In genomic region chr1:152035406-152036315, GRCh38 we compare ENCODE assay signal across 8 cellular contexts. TPM values are rescaled to one million over a fixed set of nuclear protein-coding genes. Genes with fewer than 3 reads are reported as not detected.
DNase-seq lines count a peak whose midpoint lies in the region; ATAC-seq and TF ChIP-seq lines count a peak whose summit lies in the region.

No MANE protein-coding gene starts in this region.

- CTCF ChIA-PET in Calu3 (lab: Charles Lee): interaction anchor here (0.6 to 4.8 kb wide), 10 partner anchors 11 to 1831 kb away, joined by 3 to 59 read pairs (median 7); no protein-coding TSS in a partner anchor

- H3K27ac ChIP-seq in right cardiac atrium (ENCODE audit: low read length): peak overlapping the region; percentile 86

- H3K9me3 Mint-ChIP-seq in Calu3 (ENCODE audit: low read depth, unreplicated experiment): peaks cover 2% of the 10 kb centered on the region
- H3K9me3 Mint-ChIP-seq in activated T-helper 2 cell treated with anti-CD3 and anti-CD28 coated beads, Interferon-gamma antibody, Interleukin-2, Interleukin-4, amounts not matched to agents 10 μg/mL and 5 μg/mL and 100 μg/mL, durations not matched to agents 14 hours and 24 hours and 36 hours: no peaks in the 10 kb centered on the region

- H3K27me3 Mint-ChIP-seq in Calu3 (ENCODE audit: unreplicated experiment): no peaks in the 10 kb centered on the region
- no peaks in the 10 kb centered on the region for H3K27me3 Mint-ChIP-seq in activated T-helper 2 cell treated with anti-CD3 and anti-CD28 coated beads, Interferon-gamma antibody, Interleukin-2, Interleukin-4, amounts not matched to agents 10 μg/mL and 5 μg/mL and 100 μg/mL, durations not matched to agents 14 hours and 24 hours and 36 hours (ENCODE audit: low read depth)

- H3K27me3 ChIP-seq in right cardiac atrium (ENCODE audit: control insufficient read depth, insufficient read depth): no peaks in the 10 kb centered on the region
- peaks cover 12% of the 10 kb centered on the region for H3K27me3 ChIP-seq in skeletal muscle satellite cell (ENCODE audit: control insufficient read depth, insufficient read depth, low read length)

- H3K9ac ChIP-seq in skeletal muscle satellite cell (ENCODE audit: low read depth, low read length): peak overlapping the region; percentile 100

- H3K4me3 ChIP-seq in right cardiac atrium (ENCODE audit: low read length): peak overlapping the region; percentile 96
- H3K4me3 ChIP-seq in skeletal muscle satellite cell (ENCODE audit: low read length): peak overlapping the region; percentile 96

- peak overlapping the region; percentile 75 for H3K4me3 Mint-ChIP-seq in Calu3 (ENCODE audit: low read depth, unreplicated experiment)
- H3K4me3 Mint-ChIP-seq in activated T-helper 2 cell treated with anti-CD3 and anti-CD28 coated beads, Interferon-gamma antibody, Interleukin-2, Interleukin-4, amounts not matched to agents 10 μg/mL and 5 μg/mL and 100 μg/mL, durations not matched to agents 14 hours and 24 hours and 36 hours (ENCODE audit: low read depth): peak overlapping the region; percentile 99

- peaks cover 40% of the 10 kb centered on the region for H3K36me3 ChIP-seq in skeletal muscle satellite cell (ENCODE audit: insufficient read depth, low read length)

- peak overlapping the region; percentile 90 for H3K27ac Mint-ChIP-seq in Calu3 (ENCODE audit: unreplicated experiment)
- peak overlapping the region; percentile 97 for H3K27ac Mint-ChIP-seq in activated T-helper 2 cell treated with anti-CD3 and anti-CD28 coated beads, Interferon-gamma antibody, Interleukin-2, Interleukin-4, amounts not matched to agents 10 μg/mL and 5 μg/mL and 100 μg/mL, durations not matched to agents 14 hours and 24 hours and 36 hours

- peaks cover 20% of the 10 kb centered on the region for H3K4me1 Mint-ChIP-seq in Calu3 (ENCODE audit: low read depth, unreplicated experiment)
- peaks cover 28% of the 10 kb centered on the region for H3K4me1 Mint-ChIP-seq in activated T-helper 2 cell treated with anti-CD3 and anti-CD28 coated beads, Interferon-gamma antibody, Interleukin-2, Interleukin-4, amounts not matched to agents 10 μg/mL and 5 μg/mL and 100 μg/mL, durations not matched to agents 14 hours and 24 hours and 36 hours (ENCODE audit: low read depth)

- H3K4me1 ChIP-seq in right cardiac atrium (ENCODE audit: control insufficient read depth, insufficient read depth, low read length) (no peaks in the 10 kb centered on the region), skeletal muscle satellite cell (ENCODE audit: control insufficient read depth, insufficient read depth, low read length) (peaks cover 22% of the 10 kb centered on the region)

- 18% methylated on average over 18 of the region's 18 CpGs for WGBS in right cardiac atrium

- BruUV-seq in Calu3 (replicated peaks; lab: Mats Ljungman, UMichigan): TSS peak; percentile 95

- intact Hi-C loops in Calu3 (cut with micrococcal nuclease; ENCODE audit: unreplicated experiment) (loop anchor here (2.0 kb wide), 2 partner anchors 13 to 37 kb away; no protein-coding TSS in a partner anchor), right cardiac atrium (cut with DNase I) (no loop called here)
- intact Hi-C loops in activated T-helper 2 cell treated with anti-CD3 and anti-CD28 coated beads, Interferon-gamma antibody, Interleukin-2, Interleukin-4, amounts not matched to agents 10 μg/mL and 5 μg/mL and 100 μg/mL, durations not matched to agents 14 hours and 24 hours and 36 hours (cut with micrococcal nuclease): loop anchor here (1.0 to 10.0 kb wide), 4 partner anchors 13 to 581 kb away; partner anchors contain the start of gene POGZ

- no peak for TF ChIP-seq CTCF in Calu3 (IDR thresholded peaks at IDR 0.05; ENCODE audit: unreplicated experiment)

- ATAC-seq in right cardiac atrium (no peak), HG03196 (IDR thresholded peaks at IDR 0.05; ENCODE audit: unreplicated experiment) (no peak)

- DNase-seq in Calu3 (peak; percentile 41), LoVo (ENCODE audit: low spot score) (peak; percentile 56), right cardiac atrium (no peak), NCI-H146 (lab: John Stamatoyannopoulos, UW) (no peak), activated gamma-delta T cell (lab: John Stamatoyannopoulos, UW) (no peak)
- DNase-seq in activated T-helper 2 cell treated with anti-CD3 and anti-CD28 coated beads, Interferon-gamma antibody, Interleukin-2, Interleukin-4, amounts not matched to agents 10 μg/mL and 5 μg/mL and 100 μg/mL, durations not matched to agents 14 hours and 24 hours and 36 hours (ENCODE audit: low spot score): no peak

- peaks cover 63% of the 10 kb centered on the region for H3K36me3 Mint-ChIP-seq in Calu3 (ENCODE audit: insufficient read depth, unreplicated experiment)
- peaks cover 53% of the 10 kb centered on the region for H3K36me3 Mint-ChIP-seq in activated T-helper 2 cell treated with anti-CD3 and anti-CD28 coated beads, Interferon-gamma antibody, Interleukin-2, Interleukin-4, amounts not matched to agents 10 μg/mL and 5 μg/mL and 100 μg/mL, durations not matched to agents 14 hours and 24 hours and 36 hours (ENCODE audit: low read depth)

- H3K4me2 ChIP-seq in skeletal muscle satellite cell (ENCODE audit: low read length): peak overlapping the region; percentile 85

- H3K9me3 ChIP-seq in right cardiac atrium (ENCODE audit: control insufficient read depth, low read length) (no peaks in the 10 kb centered on the region), skeletal muscle satellite cell (replicated peaks; ENCODE audit: low read length) (no peaks in the 10 kb centered on the region)

RNA-seq across cellular contexts. Expression of gene S100A11, which starts 1.1 kb away (rescaled TPM):
- total RNA-seq in Calu3 (2022): 1,217 and 1,326 TPM in 2 replicates
- total RNA-seq in activated T-helper 2 cell treated with anti-CD3 and anti-CD28 coated beads, Interferon-gamma antibody, Interleukin-2, Interleukin-4, amounts not matched to agents 10 μg/mL and 5 μg/mL and 100 μg/mL, durations not matched to agents 14 hours and 24 hours and 36 hours: 277 and 295 TPM in 2 replicates
- total RNA-seq in right cardiac atrium: 100 to 1,000 TPM in 3 of 4 donors, 10 to 100 TPM in 1; 56.3 to 144 (median 113) TPM
- polyA plus RNA-seq in right cardiac atrium: 227 TPM
- 179 and 194 TPM in 2 replicates for total RNA-seq in skeletal muscle satellite cell (2012; rRNA removed)

RNA-seq across cellular contexts. Expression of gene S100A10, which starts 42.0 kb away (rescaled TPM):
- total RNA-seq in Calu3 (2022): 882 and 921 TPM in 2 replicates
- 145 and 160 TPM in 2 replicates for total RNA-seq in activated T-helper 2 cell treated with anti-CD3 and anti-CD28 coated beads, Interferon-gamma antibody, Interleukin-2, Interleukin-4, amounts not matched to agents 10 μg/mL and 5 μg/mL and 100 μg/mL, durations not matched to agents 14 hours and 24 hours and 36 hours
- 100 to 1,000 TPM; 108 to 245 (median 200) TPM for total RNA-seq in right cardiac atrium
- 223 TPM for polyA plus RNA-seq in right cardiac atrium
- total RNA-seq in skeletal muscle satellite cell (2012; rRNA removed): 143 and 214 TPM in 2 replicates

RNA-seq across cellular contexts. Expression of gene TCHHL1, which starts 53.2 kb away (rescaled TPM):
- total RNA-seq in Calu3 (2022) (not detected in 2 replicates), right cardiac atrium (not detected)
- not detected in 2 replicates for total RNA-seq in activated T-helper 2 cell treated with anti-CD3 and anti-CD28 coated beads, Interferon-gamma antibody, Interleukin-2, Interleukin-4, amounts not matched to agents 10 μg/mL and 5 μg/mL and 100 μg/mL, durations not matched to agents 14 hours and 24 hours and 36 hours
- polyA plus RNA-seq in right cardiac atrium: not detected
- not detected in 2 replicates for total RNA-seq in skeletal muscle satellite cell (2012; rRNA removed)

Comparison
In these comparisons a context has a peak if more than half of its experiments do, and no peak if none do; other contexts are left out.
1. DNase-seq: peak in Calu3 (single experiment) and LoVo (single experiment); none in activated T-helper 2 cell treated with anti-CD3 and anti-CD28 coated beads, Interferon-gamma antibody, Interleukin-2, Interleukin-4, amounts not matched to agents 10 μg/mL and 5 μg/mL and 100 μg/mL, durations not matched to agents 14 hours and 24 hours and 36 hours (single experiment), right cardiac atrium (0 of 3), NCI-H146 (single experiment) and activated gamma-delta T cell (single experiment).
2. intact Hi-C loops: an anchor here in Calu3 (2.0 kb wide) and activated T-helper 2 cell treated with anti-CD3 and anti-CD28 coated beads, Interferon-gamma antibody, Interleukin-2, Interleukin-4, amounts not matched to agents 10 μg/mL and 5 μg/mL and 100 μg/mL, durations not matched to agents 14 hours and 24 hours and 36 hours (1.0 to 10.0 kb wide); none called in right cardiac atrium.